In the genomic region with DNA sequence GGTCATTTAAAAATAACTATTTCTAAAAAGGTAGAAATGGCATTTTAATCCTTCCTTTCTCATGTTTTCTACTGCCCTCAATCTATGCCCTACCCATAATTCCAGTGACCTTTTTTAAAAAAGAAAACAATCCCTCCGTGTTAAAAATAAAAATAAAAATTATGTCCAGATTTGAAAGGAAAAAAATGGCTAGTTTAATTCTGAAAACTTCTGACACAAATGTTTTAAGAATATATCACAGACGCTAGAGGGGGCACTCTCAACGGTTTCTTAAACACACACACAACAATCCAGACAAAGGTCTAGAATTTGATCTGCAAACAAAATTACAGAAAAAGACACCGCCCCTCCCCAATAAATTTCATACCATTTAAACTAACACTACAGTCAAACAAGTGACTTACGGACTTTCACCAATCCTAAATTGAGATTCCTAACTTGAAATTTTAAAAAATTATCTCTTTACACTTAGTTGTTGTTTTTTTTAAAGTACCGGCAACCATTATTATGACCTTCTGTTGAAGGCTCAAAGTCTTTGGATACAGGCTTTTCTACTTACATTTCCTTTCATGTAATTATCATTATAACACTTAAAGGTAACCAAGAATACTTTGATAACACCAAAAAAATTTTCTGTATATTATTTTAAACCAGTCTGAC, we compare ENCODE assay signal across 8 cellular contexts. TPM values are rescaled to one million over a fixed set of nuclear protein-coding genes. Genes with fewer than 3 reads are reported as not detected.
DNase-seq lines count a peak whose midpoint lies in the region; ATAC-seq and TF ChIP-seq lines count a peak whose summit lies in the region.

No MANE protein-coding gene starts in this region.

- CTCF ChIA-PET in HEK293T (lab: Yijun Ruan, JAX): interaction anchor here (1.0 to 1.2 kb wide), 2 partner anchors 8 to 128 kb away, joined by 3 to 4 read pairs; no protein-coding TSS in a partner anchor
- CTCF ChIA-PET in RWPE1 (lab: Yijun Ruan, JAX): interaction anchor here (0.8 to 1.1 kb wide), 4 partner anchors 12 to 174 kb away, joined by 3 to 5 read pairs (median 4); no protein-coding TSS in a partner anchor

- H3K27ac Mint-ChIP-seq in osteocyte (ENCODE audit: unreplicated experiment): peak overlapping the region; percentile 81

- H3K27me3 Mint-ChIP-seq in osteocyte (ENCODE audit: unreplicated experiment): no peaks in the 10 kb centered on the region

- peak overlapping the region; percentile 10 for H3K4me3 Mint-ChIP-seq in osteocyte (ENCODE audit: unreplicated experiment)

- no peak overlapping the region for H3K27ac ChIP-seq in RWPE1

- peaks cover 55% of the 10 kb centered on the region for H3K4me1 Mint-ChIP-seq in osteocyte (ENCODE audit: unreplicated experiment)

- TF ChIP-seq POLR2A in erythroblast (IDR thresholded peaks at IDR 0.05; ENCODE audit: low read length): no peak

- H3K9me3 Mint-ChIP-seq in osteocyte (ENCODE audit: unreplicated experiment): no peaks in the 10 kb centered on the region

- DNase-seq in Caki2 (ENCODE audit: low read depth) (peak; percentile 22), HEK293T (ENCODE audit: extremely low spot score) (peak; percentile 15), RWPE1 (ENCODE audit: low spot score) (peak; percentile 35), erythroblast (lab: John Stamatoyannopoulos, UW) (peak; percentile 65 to 69), osteocyte (ENCODE audit: extremely low spot score, unreplicated experiment) (no peak)
- no peak for DNase-seq in effector CD8-positive, alpha-beta T cell (lab: John Stamatoyannopoulos, UW)

- in situ Hi-C loops in Caki2 (cut with HindIII; ENCODE audit: low pct_unique_long_range_greater_than_20kb, low sequenced_read_pairs): no loop called here

- POLR2A ChIA-PET in HEK293T (lab: Yijun Ruan, JAX): no interaction called here
- POLR2A ChIA-PET in RWPE1 (lab: Yijun Ruan, JAX; ENCODE audit: low non-redundant PET): no interaction called here

- ATAC-seq in HG03025 (IDR thresholded peaks at IDR 0.05; ENCODE audit: low FRiP score, unreplicated experiment) (no peak), GM21576 (IDR thresholded peaks at IDR 0.05; ENCODE audit: unreplicated experiment) (no peak)

- TF ChIP-seq CTCF in RWPE1 (conservative IDR thresholded peaks at IDR 0.05; ENCODE audit: low read depth) (peak; percentile 69), osteocyte (IDR thresholded peaks at IDR 0.05) (peak; percentile 69)

- no peaks in the 10 kb centered on the region for H3K36me3 Mint-ChIP-seq in osteocyte (ENCODE audit: unreplicated experiment)

TF ChIP-seq in HEK293T, 16 proteins besides CTCF, POLR2A, EP300 and RAD21:
- TF ChIP-seq SUZ12 (IDR thresholded peaks at IDR 0.05): no peak
- no peak for TF ChIP-seq ARNT (IDR thresholded peaks at IDR 0.05)
- TF ChIP-seq HDGF (IDR thresholded peaks at IDR 0.05; ENCODE audit: borderline replicate concordance): no peak
- no peak for TF ChIP-seq ELF4 (IDR thresholded peaks at IDR 0.05)
- no peak for TF ChIP-seq BHLHE40 (IDR thresholded peaks at IDR 0.05; ENCODE audit: borderline replicate concordance)

RNA-seq across cellular contexts. Expression of gene CLINT1, which starts 38.2 kb away (rescaled TPM):
- total RNA-seq in Caki2 (2014; rRNA removed; shearing (Covaris generic); ENCODE audit: low replicate concordance): 89.3 and 91.4 TPM in 2 replicates
- total RNA-seq in osteocyte: 62.2 and 62.3 TPM in 2 replicates

Comparison
In these comparisons a context has a peak if more than half of its experiments do, and no peak if none do; other contexts are left out.
1. DNase-seq: peak in Caki2 (single experiment), HEK293T (single experiment), RWPE1 (single experiment) and erythroblast (2 of 2); none in osteocyte (single experiment) and effector CD8-positive, alpha-beta T cell (single experiment).